ENCODE assay signal across 1 cellular context in the genomic region with DNA sequence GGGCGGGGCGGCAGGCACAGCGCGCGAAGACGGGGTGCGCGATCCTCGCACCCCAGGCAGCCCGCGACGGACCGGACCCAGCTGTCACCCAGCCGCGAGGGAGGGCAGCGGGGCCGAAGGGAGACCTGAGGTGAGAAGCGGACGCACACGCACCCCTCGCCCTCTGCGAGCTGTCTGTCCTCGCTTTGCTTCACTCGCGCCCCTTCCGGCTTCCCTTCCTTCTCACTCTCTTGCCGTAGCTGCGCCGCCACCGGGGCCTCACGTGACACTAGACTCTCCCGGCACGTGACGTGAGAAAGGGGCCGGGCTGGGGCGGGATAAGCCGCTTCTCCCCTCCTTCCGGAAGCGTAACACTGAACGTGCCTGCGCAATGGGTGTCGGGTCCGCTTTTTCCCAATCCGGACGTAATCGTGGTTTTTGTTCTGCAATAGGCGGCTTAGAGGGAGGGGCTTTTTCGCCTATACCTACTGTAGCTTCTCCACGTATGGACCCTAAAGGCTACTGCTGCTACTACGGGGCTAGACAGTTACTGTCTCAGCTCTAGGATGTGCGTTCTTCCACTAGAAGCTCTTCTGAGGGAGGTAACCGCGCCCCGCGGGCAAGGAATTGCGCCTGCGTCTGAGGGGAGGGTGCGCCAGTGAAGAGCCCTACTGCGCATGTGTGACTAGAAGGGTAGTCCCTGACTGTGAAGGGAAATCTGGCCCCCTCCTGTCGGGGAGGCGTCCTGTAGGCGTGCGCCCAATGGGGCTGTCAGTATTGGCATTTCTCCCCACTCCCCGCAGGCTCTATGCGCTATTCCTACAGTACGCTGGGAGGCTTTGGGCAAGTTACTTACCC.
TF ChIP-seq lines count a peak whose summit lies in the region.

A gene (minus strand): TSS at position 270 of the 837 bp plus-strand sequence. CDS start 434 bp downstream, outside the sequence.
A gene with protein sequence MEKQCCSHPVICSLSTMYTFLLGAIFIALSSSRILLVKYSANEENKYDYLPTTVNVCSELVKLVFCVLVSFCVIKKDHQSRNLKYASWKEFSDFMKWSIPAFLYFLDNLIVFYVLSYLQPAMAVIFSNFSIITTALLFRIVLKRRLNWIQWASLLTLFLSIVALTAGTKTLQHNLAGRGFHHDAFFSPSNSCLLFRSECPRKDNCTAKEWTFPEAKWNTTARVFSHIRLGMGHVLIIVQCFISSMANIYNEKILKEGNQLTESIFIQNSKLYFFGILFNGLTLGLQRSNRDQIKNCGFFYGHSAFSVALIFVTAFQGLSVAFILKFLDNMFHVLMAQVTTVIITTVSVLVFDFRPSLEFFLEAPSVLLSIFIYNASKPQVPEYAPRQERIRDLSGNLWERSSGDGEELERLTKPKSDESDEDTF (plus strand): TSS at position 353 of the 837 bp plus-strand sequence. CDS start 1,359 bp downstream, outside the sequence.

TF ChIP-seq in HepG2, 621 proteins besides CTCF, POLR2A, EP300 and RAD21 (continued from another document and continues in another):
- TF ChIP-seq, protein P1, sequence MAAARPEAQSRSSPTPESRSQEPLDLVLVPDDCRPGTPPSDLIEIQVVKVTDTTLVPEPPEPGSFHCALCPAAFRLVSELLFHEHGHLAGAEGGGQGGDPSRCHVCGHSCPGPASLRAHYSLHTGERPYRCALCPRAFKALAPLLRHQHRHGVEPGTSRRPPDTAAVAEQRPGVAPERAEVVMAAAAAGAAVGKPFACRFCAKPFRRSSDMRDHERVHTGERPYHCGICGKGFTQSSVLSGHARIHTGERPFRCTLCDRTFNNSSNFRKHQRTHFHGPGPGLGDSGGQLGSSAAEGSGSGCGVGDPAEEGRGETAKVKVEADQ (CRISPR knock-in tag; IDR thresholded peaks at IDR 0.05; ENCODE audit: borderline replicate concordance): no peak; the same call in 1 of the 2 replicates
- no peak for TF ChIP-seq ZNF382 (CRISPR knock-in tag; IDR thresholded peaks at IDR 0.05; ENCODE audit: borderline replicate concordance)
- no peak for TF ChIP-seq NONO (IDR thresholded peaks at IDR 0.05)
- peak; percentile 93 for TF ChIP-seq NONO (CRISPR knock-in tag; conservative IDR thresholded peaks at IDR 0.05)
- TF ChIP-seq KDM5A (IDR thresholded peaks at IDR 0.05; ENCODE audit: borderline replicate concordance, low read length): peak; percentile 83; the same call in 1 of the 2 replicates
- TF ChIP-seq HNRNPH1 (optimal IDR thresholded peaks at IDR 0.05; ENCODE audit: low read depth, low read length): no peak
- no peak for TF ChIP-seq NR3C1 (CRISPR knock-in tag; IDR thresholded peaks at IDR 0.05)
- TF ChIP-seq MAFK (conservative IDR thresholded peaks at IDR 0.05 in 1 of 2, IDR thresholded peaks at IDR 0.05 in 1 of 2; ENCODE audit: low read length in 2 of 2): no peak
- TF ChIP-seq KLF13 (CRISPR knock-in tag; IDR thresholded peaks at IDR 0.05): no peak; the same call in 1 of the 2 replicates
- peak; percentile 44 for TF ChIP-seq PHF5A (CRISPR knock-in tag; IDR thresholded peaks at IDR 0.05; ENCODE audit: low read depth, unreplicated experiment)
- TF ChIP-seq ZNF776 (CRISPR knock-in tag; IDR thresholded peaks at IDR 0.05): peak; percentile 1; the same call in 1 of the 2 replicates
- TF ChIP-seq, protein P2, sequence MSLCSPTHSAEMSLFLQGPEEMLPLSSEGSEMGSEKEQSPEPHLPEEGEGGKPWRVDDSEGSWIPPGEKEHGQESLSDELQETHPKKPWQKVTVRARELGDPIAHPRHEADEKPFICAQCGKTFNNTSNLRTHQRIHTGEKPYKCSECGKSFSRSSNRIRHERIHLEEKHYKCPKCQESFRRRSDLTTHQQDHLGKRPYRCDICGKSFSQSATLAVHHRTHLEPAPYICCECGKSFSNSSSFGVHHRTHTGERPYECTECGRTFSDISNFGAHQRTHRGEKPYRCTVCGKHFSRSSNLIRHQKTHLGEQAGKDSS (CRISPR knock-in tag; IDR thresholded peaks at IDR 0.05; ENCODE audit: borderline replicate concordance, low read depth): peak; percentile 12; the same call in 1 of the 2 replicates
- TF ChIP-seq ZBTB20 (CRISPR knock-in tag; IDR thresholded peaks at IDR 0.05; ENCODE audit: borderline replicate concordance, low read depth): peak; percentile 82; the same call in 1 of the 2 replicates
- TF ChIP-seq, protein P3, sequence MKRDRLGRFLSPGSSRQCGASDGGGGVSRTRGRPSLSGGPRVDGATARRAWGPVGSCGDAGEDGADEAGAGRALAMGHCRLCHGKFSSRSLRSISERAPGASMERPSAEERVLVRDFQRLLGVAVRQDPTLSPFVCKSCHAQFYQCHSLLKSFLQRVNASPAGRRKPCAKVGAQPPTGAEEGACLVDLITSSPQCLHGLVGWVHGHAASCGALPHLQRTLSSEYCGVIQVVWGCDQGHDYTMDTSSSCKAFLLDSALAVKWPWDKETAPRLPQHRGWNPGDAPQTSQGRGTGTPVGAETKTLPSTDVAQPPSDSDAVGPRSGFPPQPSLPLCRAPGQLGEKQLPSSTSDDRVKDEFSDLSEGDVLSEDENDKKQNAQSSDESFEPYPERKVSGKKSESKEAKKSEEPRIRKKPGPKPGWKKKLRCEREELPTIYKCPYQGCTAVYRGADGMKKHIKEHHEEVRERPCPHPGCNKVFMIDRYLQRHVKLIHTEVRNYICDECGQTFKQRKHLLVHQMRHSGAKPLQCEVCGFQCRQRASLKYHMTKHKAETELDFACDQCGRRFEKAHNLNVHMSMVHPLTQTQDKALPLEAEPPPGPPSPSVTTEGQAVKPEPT (CRISPR knock-in tag; IDR thresholded peaks at IDR 0.05; ENCODE audit: low read depth): peak; percentile 82
- peak; percentile 95 for TF ChIP-seq GATAD1 (CRISPR knock-in tag; IDR thresholded peaks at IDR 0.05)
- no peak for TF ChIP-seq HNRNPK (IDR thresholded peaks at IDR 0.05; ENCODE audit: low read depth, low read length, poor library complexity, severe bottlenecking)
- peak; percentile 91 for TF ChIP-seq KDM2A (CRISPR knock-in tag; IDR thresholded peaks at IDR 0.05; ENCODE audit: borderline replicate concordance, low read depth)
- TF ChIP-seq, protein P4, sequence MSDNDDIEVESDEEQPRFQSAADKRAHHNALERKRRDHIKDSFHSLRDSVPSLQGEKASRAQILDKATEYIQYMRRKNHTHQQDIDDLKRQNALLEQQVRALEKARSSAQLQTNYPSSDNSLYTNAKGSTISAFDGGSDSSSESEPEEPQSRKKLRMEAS (IDR thresholded peaks at IDR 0.05): peak; percentile 88
- TF ChIP-seq KAT8 (CRISPR knock-in tag; IDR thresholded peaks at IDR 0.05): peak; percentile 98
- TF ChIP-seq ZNF234 (CRISPR knock-in tag; conservative IDR thresholded peaks at IDR 0.05): no peak
- TF ChIP-seq ZNF230 (CRISPR knock-in tag; IDR thresholded peaks at IDR 0.05): no peak
- no peak for TF ChIP-seq FOSL1 (CRISPR knock-in tag; IDR thresholded peaks at IDR 0.05; ENCODE audit: borderline replicate concordance)
- TF ChIP-seq ZNF143 (CRISPR knock-in tag; IDR thresholded peaks at IDR 0.05): peak; percentile 83
- TF ChIP-seq NPAS2 (CRISPR knock-in tag; IDR thresholded peaks at IDR 0.05; ENCODE audit: borderline replicate concordance): peak; percentile 80
- no peak for TF ChIP-seq SMARCC2 (IDR thresholded peaks at IDR 0.05)
- TF ChIP-seq ZNF451 (CRISPR knock-in tag; IDR thresholded peaks at IDR 0.05): no peak
- no peak for TF ChIP-seq ZNF614 (CRISPR knock-in tag; IDR thresholded peaks at IDR 0.05; ENCODE audit: borderline replicate concordance)
- no peak for TF ChIP-seq FOXM1 (CRISPR knock-in tag; IDR thresholded peaks at IDR 0.05)
- TF ChIP-seq REPIN1 (CRISPR knock-in tag; IDR thresholded peaks at IDR 0.05; ENCODE audit: borderline replicate concordance, low read depth): peak; percentile 85
- TF ChIP-seq PAF1 (CRISPR knock-in tag; IDR thresholded peaks at IDR 0.05): no peak
- TF ChIP-seq ZNF737 (CRISPR knock-in tag; IDR thresholded peaks at IDR 0.05; ENCODE audit: borderline replicate concordance): no peak
- no peak for TF ChIP-seq KDM6A (CRISPR knock-in tag; IDR thresholded peaks at IDR 0.05; ENCODE audit: low read depth)
- no peak for TF ChIP-seq ZNF101 (CRISPR knock-in tag; IDR thresholded peaks at IDR 0.05; ENCODE audit: borderline replicate concordance, low read depth)
- TF ChIP-seq ZNF616 (CRISPR knock-in tag; IDR thresholded peaks at IDR 0.05; ENCODE audit: low read depth): no peak
- TF ChIP-seq FOXA1 (IDR thresholded peaks at IDR 0.05): no peak
- peak; percentile 6 for TF ChIP-seq FOXA1 (CRISPR knock-in tag; IDR thresholded peaks at IDR 0.05)
- TF ChIP-seq, protein P5, sequence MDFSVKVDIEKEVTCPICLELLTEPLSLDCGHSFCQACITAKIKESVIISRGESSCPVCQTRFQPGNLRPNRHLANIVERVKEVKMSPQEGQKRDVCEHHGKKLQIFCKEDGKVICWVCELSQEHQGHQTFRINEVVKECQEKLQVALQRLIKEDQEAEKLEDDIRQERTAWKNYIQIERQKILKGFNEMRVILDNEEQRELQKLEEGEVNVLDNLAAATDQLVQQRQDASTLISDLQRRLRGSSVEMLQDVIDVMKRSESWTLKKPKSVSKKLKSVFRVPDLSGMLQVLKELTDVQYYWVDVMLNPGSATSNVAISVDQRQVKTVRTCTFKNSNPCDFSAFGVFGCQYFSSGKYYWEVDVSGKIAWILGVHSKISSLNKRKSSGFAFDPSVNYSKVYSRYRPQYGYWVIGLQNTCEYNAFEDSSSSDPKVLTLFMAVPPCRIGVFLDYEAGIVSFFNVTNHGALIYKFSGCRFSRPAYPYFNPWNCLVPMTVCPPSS (IDR thresholded peaks at IDR 0.05): no peak
- TF ChIP-seq NR1H2 (CRISPR knock-in tag; IDR thresholded peaks at IDR 0.05; ENCODE audit: borderline replicate concordance, low read depth): no peak
- TF ChIP-seq ZBTB7B (CRISPR knock-in tag; IDR thresholded peaks at IDR 0.05): no peak
- TF ChIP-seq FIP1L1 (IDR thresholded peaks at IDR 0.05; ENCODE audit: borderline replicate concordance, insufficient read depth, low read depth, low read length): no peak
- no peak for TF ChIP-seq NFE2L2 (IDR thresholded peaks at IDR 0.05; ENCODE audit: low read length)
- TF ChIP-seq, protein P6, sequence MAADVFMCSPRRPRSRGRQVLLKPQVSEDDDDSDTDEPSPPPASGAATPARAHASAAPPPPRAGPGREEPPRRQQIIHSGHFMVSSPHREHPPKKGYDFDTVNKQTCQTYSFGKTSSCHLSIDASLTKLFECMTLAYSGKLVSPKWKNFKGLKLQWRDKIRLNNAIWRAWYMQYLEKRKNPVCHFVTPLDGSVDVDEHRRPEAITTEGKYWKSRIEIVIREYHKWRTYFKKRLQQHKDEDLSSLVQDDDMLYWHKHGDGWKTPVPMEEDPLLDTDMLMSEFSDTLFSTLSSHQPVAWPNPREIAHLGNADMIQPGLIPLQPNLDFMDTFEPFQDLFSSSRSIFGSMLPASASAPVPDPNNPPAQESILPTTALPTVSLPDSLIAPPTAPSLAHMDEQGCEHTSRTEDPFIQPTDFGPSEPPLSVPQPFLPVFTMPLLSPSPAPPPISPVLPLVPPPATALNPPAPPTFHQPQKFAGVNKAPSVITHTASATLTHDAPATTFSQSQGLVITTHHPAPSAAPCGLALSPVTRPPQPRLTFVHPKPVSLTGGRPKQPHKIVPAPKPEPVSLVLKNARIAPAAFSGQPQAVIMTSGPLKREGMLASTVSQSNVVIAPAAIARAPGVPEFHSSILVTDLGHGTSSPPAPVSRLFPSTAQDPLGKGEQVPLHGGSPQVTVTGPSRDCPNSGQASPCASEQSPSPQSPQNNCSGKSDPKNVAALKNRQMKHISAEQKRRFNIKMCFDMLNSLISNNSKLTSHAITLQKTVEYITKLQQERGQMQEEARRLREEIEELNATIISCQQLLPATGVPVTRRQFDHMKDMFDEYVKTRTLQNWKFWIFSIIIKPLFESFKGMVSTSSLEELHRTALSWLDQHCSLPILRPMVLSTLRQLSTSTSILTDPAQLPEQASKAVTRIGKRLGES (CRISPR knock-in tag; IDR thresholded peaks at IDR 0.05; ENCODE audit: borderline replicate concordance): no peak
- no peak for TF ChIP-seq HOXD1 (CRISPR knock-in tag; IDR thresholded peaks at IDR 0.05)
- TF ChIP-seq ATF1 (CRISPR knock-in tag; IDR thresholded peaks at IDR 0.05): peak; percentile 66; the same call in 1 of the 2 replicates
- 0 out of 2 replicates have a peak, but pooled peaks have one; percentile 75 for TF ChIP-seq GZF1 (CRISPR knock-in tag; IDR thresholded peaks at IDR 0.05)
- TF ChIP-seq SRSF9 (IDR thresholded peaks at IDR 0.05; ENCODE audit: borderline replicate concordance, insufficient read depth, low read depth, low read length, poor library complexity, severe bottlenecking): no peak
- TF ChIP-seq PHF20 (CRISPR knock-in tag; IDR thresholded peaks at IDR 0.05): peak; percentile 93
- peak; percentile 44; the same call in 1 of the 2 replicates for TF ChIP-seq MED1 (CRISPR knock-in tag; IDR thresholded peaks at IDR 0.05)
- 0 out of 2 replicates have a peak, but pooled peaks have one; percentile 56 for TF ChIP-seq ZNF557 (CRISPR knock-in tag; IDR thresholded peaks at IDR 0.05)
- TF ChIP-seq HOXA5 (CRISPR knock-in tag; IDR thresholded peaks at IDR 0.05): no peak
- peak; percentile 86 for TF ChIP-seq CEBPB (IDR thresholded peaks at IDR 0.05; ENCODE audit: borderline replicate concordance, low read depth, low read length)
- TF ChIP-seq ZNF430 (CRISPR knock-in tag; IDR thresholded peaks at IDR 0.05): peak; percentile 60
- peak; percentile 86 for TF ChIP-seq MAZ (IDR thresholded peaks at IDR 0.05; ENCODE audit: borderline replicate concordance, low read depth, low read length)
- peak; percentile 37 for TF ChIP-seq MAZ (CRISPR knock-in tag; IDR thresholded peaks at IDR 0.05; ENCODE audit: low read depth)
- TF ChIP-seq JUNB (CRISPR knock-in tag; IDR thresholded peaks at IDR 0.05; ENCODE audit: borderline replicate concordance): no peak; the same call in 1 of the 2 replicates
- TF ChIP-seq, protein P7, sequence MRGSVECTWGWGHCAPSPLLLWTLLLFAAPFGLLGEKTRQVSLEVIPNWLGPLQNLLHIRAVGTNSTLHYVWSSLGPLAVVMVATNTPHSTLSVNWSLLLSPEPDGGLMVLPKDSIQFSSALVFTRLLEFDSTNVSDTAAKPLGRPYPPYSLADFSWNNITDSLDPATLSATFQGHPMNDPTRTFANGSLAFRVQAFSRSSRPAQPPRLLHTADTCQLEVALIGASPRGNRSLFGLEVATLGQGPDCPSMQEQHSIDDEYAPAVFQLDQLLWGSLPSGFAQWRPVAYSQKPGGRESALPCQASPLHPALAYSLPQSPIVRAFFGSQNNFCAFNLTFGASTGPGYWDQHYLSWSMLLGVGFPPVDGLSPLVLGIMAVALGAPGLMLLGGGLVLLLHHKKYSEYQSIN (CRISPR knock-in tag; IDR thresholded peaks at IDR 0.05; ENCODE audit: borderline replicate concordance): no peak
- TF ChIP-seq ZBTB42 (CRISPR knock-in tag; IDR thresholded peaks at IDR 0.05): no peak
- TF ChIP-seq KDM5B (CRISPR knock-in tag; IDR thresholded peaks at IDR 0.05; ENCODE audit: borderline replicate concordance): peak; percentile 80
- peak; percentile 48; the same call in 1 of the 2 replicates for TF ChIP-seq ZNF232 (CRISPR knock-in tag; IDR thresholded peaks at IDR 0.05; ENCODE audit: borderline replicate concordance)
- TF ChIP-seq ZNF317 (CRISPR knock-in tag; IDR thresholded peaks at IDR 0.05): peak; percentile 66; the same call in 1 of the 2 replicates
- TF ChIP-seq ZFP90 (CRISPR knock-in tag; IDR thresholded peaks at IDR 0.05; ENCODE audit: borderline replicate concordance): peak; percentile 8; the same call in 1 of the 2 replicates
- TF ChIP-seq ZNF224 (CRISPR knock-in tag; IDR thresholded peaks at IDR 0.05): peak; percentile 98; the same call in 1 of the 2 replicates
- peak; percentile 74 for TF ChIP-seq PHF8 (CRISPR knock-in tag; IDR thresholded peaks at IDR 0.05)
- peak; percentile 69 for TF ChIP-seq TBL1XR1 (IDR thresholded peaks at IDR 0.05; ENCODE audit: borderline replicate concordance, low read length, partially characterized antibody)
- peak; percentile 83; the same call in 1 of the 2 replicates for TF ChIP-seq U2AF2 (IDR thresholded peaks at IDR 0.05; ENCODE audit: low read depth, low read length)
- peak; percentile 85 for TF ChIP-seq PHF21A (CRISPR knock-in tag; IDR thresholded peaks at IDR 0.05)
